In the genomic region with DNA sequence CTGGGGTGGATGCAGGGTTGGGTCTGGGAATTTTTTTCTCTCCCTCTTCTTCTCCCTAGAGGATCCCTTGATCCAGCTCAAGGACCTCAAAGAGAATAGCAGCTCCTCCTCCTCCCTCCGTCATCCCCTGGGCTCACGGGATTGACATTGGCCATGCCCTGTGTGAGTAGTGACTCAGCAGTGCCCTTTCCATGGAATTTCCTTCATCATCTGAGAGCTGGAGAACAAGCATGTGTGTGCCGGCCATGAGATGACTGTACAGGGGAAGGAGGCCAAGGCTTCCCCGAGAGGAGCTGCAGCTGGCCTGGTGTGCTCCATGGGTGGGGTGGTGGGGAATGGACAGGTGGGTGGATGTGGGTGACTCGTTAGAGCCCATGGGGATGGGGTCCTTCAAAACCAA, we compare ENCODE assay signal across 14 cellular contexts. TPM values are rescaled to one million over a fixed set of nuclear protein-coding genes. Genes with fewer than 3 reads are reported as not detected.
DNase-seq lines count a peak whose midpoint lies in the region; ATAC-seq, FAIRE-seq and TF ChIP-seq lines count a peak whose summit lies in the region.
"Had no signal": no experiment of that assay in that cellular context is flagged by ENCODE, and none has a peak within 500 bp of the region (broad histone marks: within the 10 kb centered on the region; RNA-seq: fewer than 3 reads in every experiment).

No MANE protein-coding gene starts in this region.

- H3K23ac ChIP-seq in neuronal stem cell (ENCODE audit: low read depth, low read length, poor library complexity) = no peak overlapping the region

- no CpG with 5 or more reads among the region's 5 CpGs for WGBS in neuronal stem cell (ENCODE audit: extremely low coverage in 2 of 2, insufficient read length in 2 of 2, insufficient replicate concordance in 1 of 2), 2 donors

- H3K36me3 ChIP-seq in bronchial epithelial cell (ENCODE audit: control insufficient read depth, insufficient read depth, low read length) = no peaks in the 10 kb centered on the region
- H3K36me3 ChIP-seq in neuronal stem cell (replicated peaks in 1 of 2; ENCODE audit: control insufficient read depth in 2 of 2, insufficient read depth in 2 of 2, low read length in 2 of 2) = no peaks in the 10 kb centered on the region

- DNase-seq in AG09319 (ENCODE audit: extremely low read depth, low read depth) = peak; percentile 40
- DNase-seq in M059J (ENCODE audit: low read depth) = peak; percentile 47
- DNase-seq in bronchial epithelial cell (ENCODE audit: low read depth) = peak; percentile 65
- DNase-seq in islet precursor cell = peak; percentile 77
- DNase-seq in sciatic nerve (ENCODE audit: low spot score) = no peak
- no peak for DNase-seq in neuronal stem cell (ENCODE audit: low spot score)
- DNase-seq in Calu3 = no peak
- DNase-seq: NCI-H1092 treated with DMSO at 0.1 percent for 48 hours; NCI-H510A; stimulated activated CD4-positive, alpha-beta T cell treated with anti-CD3 and anti-CD28 coated beads, Interleukin-4, amount 100 ng/mL, for 1 hour; stimulated activated naive CD4-positive, alpha-beta T cell had no signal

- H4K91ac ChIP-seq in neuronal stem cell (ENCODE audit: low read depth, low read length, poor library complexity) = no peak overlapping the region

- H2BK15ac ChIP-seq in neuronal stem cell (ENCODE audit: low read length) = no peak overlapping the region

- intact Hi-C loops in sciatic nerve (cut with DNase I) = no loop called here
- intact Hi-C loops in Calu3 (cut with micrococcal nuclease; ENCODE audit: unreplicated experiment) = no loop called here

- H3K27me3 ChIP-seq in bronchial epithelial cell (ENCODE audit: control insufficient read depth, insufficient read depth, low read length) (no peaks in the 10 kb centered on the region), neuronal stem cell (ENCODE audit: control insufficient read depth in 3 of 3, insufficient read depth in 3 of 3, low read depth in 1 of 3, low read length in 3 of 3) (peaks cover 0 to 11% (median 0%) of the 10 kb centered on the region in 3 experiments)

- no peak overlapping the region for H2BK120ac ChIP-seq in neuronal stem cell (ENCODE audit: low read depth, low read length)

- no peak overlapping the region for H3K27ac ChIP-seq in neuronal stem cell (replicated peaks; ENCODE audit: low read length)

- H3K4me2 ChIP-seq in neuronal stem cell (ENCODE audit: insufficient read depth, low read length, poor library complexity, severe bottlenecking) = no peak overlapping the region

- no peak overlapping the region for H2BK12ac ChIP-seq in neuronal stem cell (ENCODE audit: low read length)

- no peak for ATAC-seq in GM19452 (IDR thresholded peaks at IDR 0.05; ENCODE audit: unreplicated experiment)
- ATAC-seq in sciatic nerve = no peak

- H3K79me1 ChIP-seq in neuronal stem cell (ENCODE audit: low read depth, low read length) = no peaks in the 10 kb centered on the region

- no TSS peak for BruUV-seq in Calu3 (replicated peaks; lab: Mats Ljungman, UMichigan)

- H3K4me3 ChIP-seq in bronchial epithelial cell (ENCODE audit: low read depth, low read length) = no peak overlapping the region
- no peak overlapping the region for H3K4me3 ChIP-seq in neuronal stem cell (ENCODE audit: low read length in 2 of 2)

- no peaks in the 10 kb centered on the region for H3K4me1 Mint-ChIP-seq in Calu3 (ENCODE audit: low read depth, unreplicated experiment)
- H3K4me1 Mint-ChIP-seq: mesothelial cell of epicardium had no signal

- FAIRE-seq in bronchial epithelial cell (lab: Jason Lieb, UNC) = no peak

- H3K9ac ChIP-seq in neuronal stem cell (ENCODE audit: low read depth, low read length, poor library complexity) = no peak overlapping the region

- TF ChIP-seq CTCF in AG09319 (IDR thresholded peaks at IDR 0.05; ENCODE audit: low read depth, low read length) (no peak), bronchial epithelial cell (IDR thresholded peaks at IDR 0.05; ENCODE audit: insufficient read depth, low read length, severe bottlenecking) (no peak), Calu3 (IDR thresholded peaks at IDR 0.05; ENCODE audit: unreplicated experiment) (no peak)

- H3K4me1 ChIP-seq in neuronal stem cell (ENCODE audit: control insufficient read depth in 2 of 2, insufficient read depth in 1 of 2, low read depth in 1 of 2, low read length in 2 of 2) = peaks cover 1 to 10% of the 10 kb centered on the region in 2 donors

- no peak overlapping the region for H3K4me3 Mint-ChIP-seq in Calu3 (ENCODE audit: low read depth, unreplicated experiment)
- H3K4me3 Mint-ChIP-seq: mesothelial cell of epicardium had no signal

- CTCF ChIA-PET in Calu3 (lab: Charles Lee) = no interaction called here

- H2AK5ac ChIP-seq in neuronal stem cell (ENCODE audit: low read depth, low read length) = no peak overlapping the region

- H3K14ac ChIP-seq in neuronal stem cell (ENCODE audit: low read length) = no peak overlapping the region

- no peaks in the 10 kb centered on the region for H3K9me3 ChIP-seq in neuronal stem cell (replicated peaks in 1 of 2; ENCODE audit: control insufficient read depth in 2 of 2, insufficient read depth in 1 of 2, low read depth in 1 of 2, low read length in 2 of 2)

- no peak overlapping the region for H2AFZ ChIP-seq in neuronal stem cell (ENCODE audit: low read length)

- H3K9me3 Mint-ChIP-seq in Calu3 (ENCODE audit: low read depth, unreplicated experiment) = no peaks in the 10 kb centered on the region
- H3K9me3 Mint-ChIP-seq: mesothelial cell of epicardium had no signal

- H2BK5ac ChIP-seq in neuronal stem cell (ENCODE audit: low read length) = no peak overlapping the region

- no peak overlapping the region for H4K8ac ChIP-seq in neuronal stem cell (ENCODE audit: low read depth, low read length)

- H3K27me3 Mint-ChIP-seq in Calu3 (ENCODE audit: unreplicated experiment) = peaks cover 99% of the 10 kb centered on the region

- H3K4ac ChIP-seq in neuronal stem cell (ENCODE audit: low read length) = no peak overlapping the region

- no peaks in the 10 kb centered on the region for H3K36me3 Mint-ChIP-seq in Calu3 (ENCODE audit: insufficient read depth, unreplicated experiment)
- H3K36me3 Mint-ChIP-seq: mesothelial cell of epicardium had no signal

- H3K18ac ChIP-seq in neuronal stem cell (ENCODE audit: low read length) = no peak overlapping the region

- no peak overlapping the region for H3K27ac Mint-ChIP-seq in Calu3 (ENCODE audit: unreplicated experiment)
- H3K27ac Mint-ChIP-seq: mesothelial cell of epicardium, progenitor cell of endocrine pancreas had no signal

RNA-seq across cellular contexts. Expression of a gene that starts 8.9 kb away (rescaled TPM):
- total RNA-seq in M059J (2014; rRNA removed; shearing (Covaris generic)) = not detected in 2 replicates
- 0.13 and 0.26 TPM in 2 replicates for total RNA-seq in bronchial epithelial cell
- 4.8 TPM for total RNA-seq in sciatic nerve
- polyA plus RNA-seq in neuronal stem cell (2013, experiment 1 of 2) = 19.9 TPM
- 19.9 TPM for polyA plus RNA-seq in neuronal stem cell (2013, experiment 2 of 2)
- total RNA-seq in Calu3 (2022) = 0.45 and 1.8 TPM in 2 replicates

Comparison
In these comparisons a context has a peak if more than half of its experiments do, and no peak if none do; other contexts are left out.
1. DNase-seq: peak in AG09319 (single experiment), M059J (single experiment), bronchial epithelial cell (single experiment) and islet precursor cell (single experiment); none in sciatic nerve (single experiment), neuronal stem cell (single experiment) and Calu3 (single experiment).